Comparison of ENCODE assay signal across 35 cellular contexts in genomic region chr12:2172040-2172439, GRCh38.
DNase-seq lines count a peak whose midpoint lies in the region; ATAC-seq, FAIRE-seq and TF ChIP-seq lines count a peak whose summit lies in the region.
"Had no signal": no experiment of that assay in that cellular context is flagged by ENCODE, and none has a peak within 500 bp of the region (broad histone marks: within the 10 kb centered on the region; RNA-seq: fewer than 3 reads in every experiment).

No MANE protein-coding gene starts in this region.

- H3K27me3 Mint-ChIP-seq in glutamatergic neuron (ENCODE audit: unreplicated experiment) (peaks cover 3% of the 10 kb centered on the region), progenitor cell of endocrine pancreas (peaks cover 22% of the 10 kb centered on the region)

- H3K9me3 ChIP-seq in small intestine (ENCODE audit: control insufficient read depth, low read depth): no peaks in the 10 kb centered on the region
- H3K9me3 ChIP-seq: Peyer's patch, SJCRH30, vagina had no signal

- H3K36me3 ChIP-seq in small intestine (ENCODE audit: control insufficient read depth in 2 of 2, insufficient read depth in 2 of 2, low read length in 2 of 2): no peaks in the 10 kb centered on the region
- H3K36me3 ChIP-seq: breast epithelium, Peyer's patch, SJCRH30, vagina had no signal

- H3K4me3 ChIP-seq in small intestine (ENCODE audit: low read depth in 1 of 2, low read length in 2 of 2): no peak overlapping the region
- H3K4me3 ChIP-seq: breast epithelium, GM12878, Peyer's patch, SJCRH30, vagina had no signal

- WGBS in small intestine, 3 donors: 68 to 92% (median 86%) methylated on average over 5 of the region's 5 CpGs

- no peaks in the 10 kb centered on the region for H3K27me3 ChIP-seq in small intestine (ENCODE audit: control insufficient read depth in 2 of 2, insufficient read depth in 2 of 2, low read length in 2 of 2)
- H3K27me3 ChIP-seq: breast epithelium, Peyer's patch, vagina had no signal

- peaks cover 2% of the 10 kb centered on the region for H3K9me3 Mint-ChIP-seq in glutamatergic neuron (ENCODE audit: unreplicated experiment)
- H3K9me3 Mint-ChIP-seq in progenitor cell of endocrine pancreas (ENCODE audit: low read depth): peaks cover 3% of the 10 kb centered on the region

- peaks cover 12% of the 10 kb centered on the region for H3K36me3 Mint-ChIP-seq in glutamatergic neuron (ENCODE audit: unreplicated experiment)
- no peaks in the 10 kb centered on the region for H3K36me3 Mint-ChIP-seq in progenitor cell of endocrine pancreas (ENCODE audit: insufficient read depth)
- H3K36me3 Mint-ChIP-seq: activated CD4-positive, alpha-beta memory T cell treated with anti-CD3 and anti-CD28 coated beads for 36 hours; T-cell had no signal

- no peak for TF ChIP-seq CTCF in glutamatergic neuron (IDR thresholded peaks at IDR 0.05; ENCODE audit: partially characterized antibody, unreplicated experiment)
- TF ChIP-seq CTCF in progenitor cell of endocrine pancreas (IDR thresholded peaks at IDR 0.05; ENCODE audit: unreplicated experiment): no peak

- DNase-seq in NCI-H82 treated with DMSO at 0.1 percent for 48 hours (lab: John Stamatoyannopoulos, UW; ENCODE audit: unreplicated experiment) (peak; percentile 96), glutamatergic neuron (no peak), left kidney (ENCODE audit: low read depth, low spot score) (peak; percentile 62), small intestine (peak; percentile 30), progenitor cell of endocrine pancreas (ENCODE audit: low spot score, unreplicated experiment) (no peak)
- no peak for DNase-seq in activated CD4-positive, alpha-beta T cell treated with anti-CD3 and anti-CD28 coated beads for 1 hour
- DNase-seq: activated CD4-positive, alpha-beta memory T cell treated with anti-CD3 and anti-CD28 coated beads for 36 hours; activated CD4-positive, CD25-positive, alpha-beta regulatory T cell; activated CD8-positive, alpha-beta memory T cell treated with anti-CD3 and anti-CD28 coated beads, Interleukin-2, amount 50 U/mL, for 4 hours; activated naive CD4-positive, alpha-beta T cell treated with anti-CD3 and anti-CD28 coated beads, Interleukin-2, amount 50 U/mL, for 16 hours; amniotic stem cell; DMS 273 treated with DMSO at 0.1 percent for 48 hours; effector CD4-positive, alpha-beta T cell; EL; Karpas-422; left cardiac atrium; NCI-H2171 treated with DMSO at 0.1 percent for 48 hours; NCI-H526; nephron progenitor cell; Peyer's patch; SJCRH30; stimulated activated CD4-positive, alpha-beta T cell treated with anti-CD3 and anti-CD28 coated beads, Interleukin-15, amount 100 ng/mL, for 24 hours; stimulated activated naive CD8-positive, alpha-beta T cell treated with anti-CD3 and anti-CD28 coated beads, Interleukin-15, Interleukin-2, amounts not matched to agents 100 U/mL and 50 U/mL, for 24 hours; T-cell had no signal

- ATAC-seq in HG03045 (IDR thresholded peaks at IDR 0.05; ENCODE audit: unreplicated experiment): no peak
- no peak for ATAC-seq in HG02885 (IDR thresholded peaks at IDR 0.05; ENCODE audit: poor library complexity, unreplicated experiment)
- ATAC-seq: GM12878; sciatic nerve; stimulated activated naive CD8-positive, alpha-beta T cell treated with anti-CD3 and anti-CD28 coated beads, Interleukin-15, Interleukin-2, amounts not matched to agents 100 U/mL and 50 U/mL, for 24 hours; T-cell had no signal

- H3K27ac Mint-ChIP-seq in glutamatergic neuron (ENCODE audit: unreplicated experiment): peak overlapping the region; percentile 48
- no peak overlapping the region for H3K27ac Mint-ChIP-seq in progenitor cell of endocrine pancreas
- H3K27ac Mint-ChIP-seq: activated CD4-positive, alpha-beta memory T cell treated with anti-CD3 and anti-CD28 coated beads for 36 hours; activated T-helper 1 cell treated with anti-CD3 and anti-CD28 coated beads, Interleukin-12 subunit alpha, Interleukin-12 subunit beta, Interleukin-2, Interleukin-4 antibody, amounts not matched to agents 30 ng/mL and 10 ng/mL and 1 ng/mL, durations not matched to agents 14 hours and 24 hours and 36 hours; nephron progenitor cell; T-cell had no signal

- H3K4me3 Mint-ChIP-seq in glutamatergic neuron (ENCODE audit: unreplicated experiment): no peak overlapping the region
- no peak overlapping the region for H3K4me3 Mint-ChIP-seq in progenitor cell of endocrine pancreas (ENCODE audit: low read depth)
- H3K4me3 Mint-ChIP-seq: activated CD4-positive, alpha-beta memory T cell treated with anti-CD3 and anti-CD28 coated beads for 36 hours; activated T-helper 1 cell treated with anti-CD3 and anti-CD28 coated beads, Interleukin-12 subunit alpha, Interleukin-12 subunit beta, Interleukin-2, Interleukin-4 antibody, amounts not matched to agents 30 ng/mL and 10 ng/mL and 1 ng/mL, durations not matched to agents 14 hours and 24 hours and 36 hours; nephron progenitor cell; T-cell had no signal

- H3K27ac ChIP-seq in small intestine (ENCODE audit: low read depth in 1 of 2, low read length in 1 of 2): no peak overlapping the region
- H3K27ac ChIP-seq: breast epithelium, C4-2B, HL-60, parathyroid adenoma, SJCRH30, vagina had no signal

- H3K4me1 Mint-ChIP-seq in glutamatergic neuron (ENCODE audit: low read depth, unreplicated experiment) (peaks cover 10% of the 10 kb centered on the region), progenitor cell of endocrine pancreas (ENCODE audit: low read depth) (peaks cover 1% of the 10 kb centered on the region)
- H3K4me1 Mint-ChIP-seq: T-cell had no signal

- H3K4me1 ChIP-seq in small intestine (ENCODE audit: control insufficient read depth in 2 of 2, insufficient read depth in 1 of 2, low read depth in 1 of 2, low read length in 1 of 2): peaks cover 2 to 6% of the 10 kb centered on the region in 2 donors
- H3K4me1 ChIP-seq: breast epithelium, parathyroid adenoma, SJCRH30 had no signal

- no peak for FAIRE-seq in small intestine (lab: Jason Lieb, UNC)
- FAIRE-seq: colon, GM12878 had no signal

Comparison
In these comparisons a context has a peak if more than half of its experiments do, and no peak if none do; other contexts are left out.
1. DNase-seq: peak in NCI-H82 treated with DMSO at 0.1 percent for 48 hours (single experiment), left kidney (single experiment) and small intestine (single experiment); none in glutamatergic neuron (single experiment), progenitor cell of endocrine pancreas (single experiment) and activated CD4-positive, alpha-beta T cell treated with anti-CD3 and anti-CD28 coated beads for 1 hour (single experiment).